Comparison of ENCODE assay signal across 8 cellular contexts in genomic region chrX:49269768-49270248, GRCh38. TPM values are rescaled to one million over a fixed set of nuclear protein-coding genes. Genes with fewer than 3 reads are reported as not detected.
DNase-seq lines count a peak whose midpoint lies in the region; ATAC-seq and TF ChIP-seq lines count a peak whose summit lies in the region.

TSS of gene PPP1R3F (plus strand) at chrX:49269793. CDS start at chrX:49269870, 77 bp downstream.

- H3K4me1 ChIP-seq in HCT116 (ENCODE audit: control insufficient read depth in 1 of 2, insufficient read depth in 2 of 2, low read length in 2 of 2): peaks cover 8 to 24% of the 10 kb centered on the region in 2 experiments
- peaks cover 30% of the 10 kb centered on the region for H3K4me1 ChIP-seq in PC-3 (ENCODE audit: insufficient read depth, low read length)

- no peak for TF ChIP-seq POLR2A in HCT116 (IDR thresholded peaks at IDR 0.05; ENCODE audit: borderline replicate concordance, extremely low read depth, insufficient read depth, insufficient read length)

- H3F3A ChIP-seq in PC-3 (ENCODE audit: low read length, unreplicated experiment): no peaks in the 10 kb centered on the region

- no peaks in the 10 kb centered on the region for H3K36me3 ChIP-seq in HCT116 (ENCODE audit: control insufficient read depth in 1 of 2, insufficient read depth in 2 of 2, low read length in 2 of 2)
- no peaks in the 10 kb centered on the region for H3K36me3 ChIP-seq in PC-3 (ENCODE audit: low read depth, low read length)

- no peaks in the 10 kb centered on the region for H3K9me3 Mint-ChIP-seq in endothelial cell (ENCODE audit: unreplicated experiment)
- H3K9me3 Mint-ChIP-seq in nephron: peaks cover 6% of the 10 kb centered on the region

- TF ChIP-seq CTCF in HCT116 (IDR thresholded peaks at IDR 0.05 in 2 of 3, conservative IDR thresholded peaks at IDR 0.05 in 1 of 3; ENCODE audit: borderline replicate concordance in 1 of 3, insufficient read depth in 1 of 3, low read depth in 2 of 3, low read length in 2 of 3) (no peak), PC-3 (conservative IDR thresholded peaks at IDR 0.05; ENCODE audit: low read depth, low read length) (no peak), endothelial cell (IDR thresholded peaks at IDR 0.05; ENCODE audit: unreplicated experiment) (no peak), nephron (IDR thresholded peaks at IDR 0.05; ENCODE audit: unreplicated experiment in 3 of 3) (no peak)

- H3K9me2 ChIP-seq in HCT116 (ENCODE audit: insufficient read depth) (no peaks in the 10 kb centered on the region), PC-3 (replicated peaks; ENCODE audit: low read length) (no peaks in the 10 kb centered on the region)

- H3K4me3 Mint-ChIP-seq in endothelial cell (ENCODE audit: unreplicated experiment): peak within 1 kb of the TSS; percentile 99
- peak within 1 kb of the TSS; percentile 91 to 95 (median 93) for H3K4me3 Mint-ChIP-seq in nephron

- CTCF ChIA-PET in HCT116 (lab: Charles Lee): interaction anchor here (1.0 kb wide), 1 partner anchor 22 kb away, joined by 4 read pairs; no protein-coding TSS in a partner anchor
- CTCF ChIA-PET in PC-3 (lab: Charles Lee): no interaction called here

- RAD21 ChIA-PET in HCT116 (lab: Charles Lee; ENCODE audit: low non-redundant PET in 1 of 2, low total read pairs in 2 of 2, uncharacterized antibody in 2 of 2, unreplicated experiment in 2 of 2): no interaction called here

- BruUV-seq in HCT116 (replicated peaks; lab: Mats Ljungman, UMichigan) (no TSS peak), PC-3 (replicated peaks; lab: Mats Ljungman, UMichigan) (no TSS peak)

- H3K36me3 Mint-ChIP-seq in endothelial cell (ENCODE audit: low read depth, unreplicated experiment) (peaks cover 4% of the 10 kb centered on the region), nephron (ENCODE audit: low read depth) (peaks cover 14% of the 10 kb centered on the region)

- POLR2A ChIA-PET in HCT116 (lab: Charles Lee): interaction anchor here (1.0 kb wide), 2 partner anchors 79 to 85 kb away, joined by 4 to 12 read pairs; no protein-coding TSS in a partner anchor
- POLR2A ChIA-PET in PC-3 (lab: Charles Lee; ENCODE audit: unreplicated experiment): interaction anchor here (1.1 kb wide), 1 partner anchor 79 kb away, joined by 11 read pairs; no protein-coding TSS in a partner anchor

- H3K9me3 ChIP-seq in HCT116 (ENCODE audit: control insufficient read depth in 1 of 2, insufficient read depth in 1 of 2, low read depth in 1 of 2, low read length in 2 of 2) (no peaks in the 10 kb centered on the region), PC-3 (ENCODE audit: low read length) (no peaks in the 10 kb centered on the region)

- ATAC-seq in GM18502 (IDR thresholded peaks at IDR 0.05; ENCODE audit: poor library complexity, unreplicated experiment) (peak; percentile 25), HCT116 (peak; percentile 12), PC-3 (peak; percentile 8)

- peaks cover 3% of the 10 kb centered on the region; the same call in 1 of the 2 replicates for H3K79me2 ChIP-seq in HCT116 (ENCODE audit: insufficient read depth, low read length)
- H3K79me2 ChIP-seq in PC-3 (ENCODE audit: low read length): peaks cover 35% of the 10 kb centered on the region

- H4K20me1 ChIP-seq in HCT116 (ENCODE audit: insufficient read depth) (no peaks in the 10 kb centered on the region), PC-3 (ENCODE audit: low read length) (no peaks in the 10 kb centered on the region)

- peak within 1 kb of the TSS; percentile 100 for H3K27ac Mint-ChIP-seq in endothelial cell (ENCODE audit: unreplicated experiment)
- peak within 1 kb of the TSS; percentile 98 to 100 (median 99) for H3K27ac Mint-ChIP-seq in nephron

- peak within 1 kb of the TSS; percentile 61 to 66 for H3K4me3 ChIP-seq in HCT116 (replicated peaks in 1 of 2; ENCODE audit: low read depth in 1 of 2, low read length in 2 of 2)
- peak within 1 kb of the TSS; percentile 70 for H3K4me3 ChIP-seq in PC-3 (ENCODE audit: low read length)

- H3K9ac ChIP-seq in HCT116 (ENCODE audit: low read length) (peak within 1 kb of the TSS; percentile 68), PC-3 (ENCODE audit: low read length) (peak within 1 kb of the TSS; percentile 93)

- peak within 1 kb of the TSS; percentile 74 for H3K27ac ChIP-seq in HCT116 (ENCODE audit: low read depth, low read length)
- peak within 1 kb of the TSS; percentile 84 for H3K27ac ChIP-seq in PC-3 (ENCODE audit: low read length)

- H3K27me3 Mint-ChIP-seq in endothelial cell (ENCODE audit: unreplicated experiment) (peaks cover 13% of the 10 kb centered on the region), nephron (ENCODE audit: low read depth) (no peaks in the 10 kb centered on the region)

- H2AFZ ChIP-seq in HCT116 (ENCODE audit: low read depth, low read length, poor library complexity, severe bottlenecking) (no peak within 1 kb of the TSS), PC-3 (ENCODE audit: low read length) (peak within 1 kb of the TSS; percentile 83)

- H3K4me1 Mint-ChIP-seq in endothelial cell (ENCODE audit: unreplicated experiment) (peaks cover 24% of the 10 kb centered on the region), nephron (peaks cover 25% of the 10 kb centered on the region)

- no peak for TF ChIP-seq RAD21 in HCT116 (IDR thresholded peaks at IDR 0.05; ENCODE audit: low read depth)

- H3K27me3 ChIP-seq in HCT116 (ENCODE audit: insufficient read depth, low read length) (no peaks in the 10 kb centered on the region), PC-3 (ENCODE audit: low read length) (no peaks in the 10 kb centered on the region)

- H3K4me2 ChIP-seq in HCT116 (ENCODE audit: low read length) (peak within 1 kb of the TSS; percentile 79), PC-3 (ENCODE audit: low read length) (peak within 1 kb of the TSS; percentile 95)

- DNase-seq in HCT116 (ENCODE audit: low read depth, low spot score): no peak
- no peak for DNase-seq in PC-3
- DNase-seq in endothelial cell (ENCODE audit: low spot score): no peak
- no peak for DNase-seq in NOMO-1 treated with DMSO at 0.1 percent for 48 hours (lab: John Stamatoyannopoulos, UW; ENCODE audit: unreplicated experiment)
- no peak for DNase-seq in DMS153 (lab: John Stamatoyannopoulos, UW)
- no peak for DNase-seq in NCI-H82 (lab: John Stamatoyannopoulos, UW)

- intact Hi-C loops in HCT116 (cut with micrococcal nuclease) (loop anchor here (2.0 kb wide), 1 partner anchor 79 kb away; no protein-coding TSS in a partner anchor), PC-3 (cut with micrococcal nuclease) (loop anchor here (1.0 kb wide), 1 partner anchor 79 kb away; no protein-coding TSS in a partner anchor)

TF ChIP-seq in HCT116, 20 proteins besides CTCF, POLR2A, EP300 and RAD21:
- TF ChIP-seq YY1 (IDR thresholded peaks at IDR 0.05; ENCODE audit: extremely low read depth, insufficient replicate concordance, low read depth, low read length) (peak; percentile 55), FOSL1 (IDR thresholded peaks at IDR 0.05; ENCODE audit: low read depth) (no peak), EGR1 (IDR thresholded peaks at IDR 0.05; ENCODE audit: low read depth) (no peak), ZFX (IDR thresholded peaks at IDR 0.05) (peak; percentile 38; the same call in 1 of the 2 replicates)

RNA-seq across cellular contexts. Expression of gene PPP1R3F, which starts in this region (rescaled TPM):
- 1.6 TPM for total RNA-seq in HCT116 (2021; ENCODE audit: unreplicated experiment)
- polyA plus RNA-seq in HCT116 (2012): 0.46 and 0.66 TPM in 2 replicates
- 11.8 and 17.8 TPM in 2 replicates for total RNA-seq in PC-3 (2014; rRNA removed)
- 6.0 TPM for total RNA-seq in endothelial cell (ENCODE audit: unreplicated experiment)
